7 cellular contexts compared by ENCODE assay signal in the genomic region with DNA sequence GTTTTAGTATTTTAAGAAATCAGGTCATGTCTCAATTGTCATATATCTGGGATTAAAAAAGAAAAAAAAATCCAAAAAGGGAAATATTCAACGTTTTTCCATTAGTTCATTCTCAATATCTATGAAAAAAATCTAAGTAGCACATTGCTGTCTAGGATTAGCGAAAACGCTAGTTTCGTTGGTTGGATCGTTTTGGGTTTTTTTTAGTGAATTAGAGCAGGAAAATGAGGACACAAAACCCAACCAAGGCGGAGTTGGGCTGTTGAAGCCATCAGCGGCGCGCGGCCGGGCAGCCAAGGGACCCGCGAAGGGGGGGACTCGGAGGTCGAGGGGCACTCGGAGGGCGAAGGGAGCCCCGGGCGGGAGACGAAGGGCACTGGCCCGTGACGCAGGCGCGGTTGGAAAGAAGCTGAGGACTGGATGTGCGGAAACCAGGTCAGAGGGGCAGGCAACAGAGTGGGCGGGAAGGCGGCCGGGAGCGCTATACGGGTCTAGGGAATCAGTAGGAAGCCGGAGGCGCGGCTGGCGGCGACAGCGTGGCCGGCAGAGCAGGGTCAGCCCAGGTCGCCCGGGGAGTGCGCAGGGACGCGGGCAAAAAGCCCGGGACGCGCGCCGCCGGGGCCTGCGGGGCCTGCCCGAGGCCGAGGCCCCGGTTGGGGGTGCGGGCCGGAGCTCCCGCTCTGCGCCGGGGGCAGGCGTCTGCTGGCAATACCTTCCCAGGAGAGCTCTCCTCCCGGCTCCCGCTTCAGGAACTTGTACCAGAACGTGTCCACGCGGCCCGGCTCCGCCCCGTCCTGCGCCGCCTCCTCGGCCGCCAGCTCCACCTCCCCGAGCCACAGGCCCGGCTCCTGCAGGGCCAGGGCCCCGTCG. TPM values are rescaled to one million over a fixed set of nuclear protein-coding genes. Genes with fewer than 3 reads are reported as not detected.
DNase-seq lines count a peak whose midpoint lies in the region; ATAC-seq, FAIRE-seq and TF ChIP-seq lines count a peak whose summit lies in the region.

No MANE protein-coding gene starts in this region.

- H3K4me1 Mint-ChIP-seq in astrocyte (ENCODE audit: low read depth, unreplicated experiment) = peaks cover 15% of the 10 kb centered on the region

- H3K79me2 ChIP-seq in astrocyte (ENCODE audit: insufficient read depth, low read length) = no peaks in the 10 kb centered on the region

- peak overlapping the region; percentile 90 for H3K27ac Mint-ChIP-seq in astrocyte (ENCODE audit: unreplicated experiment)

- no peaks in the 10 kb centered on the region for H4K20me1 ChIP-seq in astrocyte (ENCODE audit: insufficient read depth, low read length)

- peak; percentile 51 for DNase-seq in NCI-H1694 (lab: John Stamatoyannopoulos, UW)
- DNase-seq in T-helper 22 cell (ENCODE audit: low read depth) = peak; percentile 29
- peak; percentile 88 for DNase-seq in astrocyte (ENCODE audit: low read depth)
- DNase-seq in hippocampal formation (lab: John Stamatoyannopoulos, UW) = peak; percentile 79 to 87
- DNase-seq in retinal pigment epithelial cell (ENCODE audit: low read depth) = peak; percentile 69

- H3K27me3 Mint-ChIP-seq in astrocyte (ENCODE audit: low read depth, unreplicated experiment) = peaks cover 3% of the 10 kb centered on the region

- H3K4me3 Mint-ChIP-seq in astrocyte (ENCODE audit: unreplicated experiment) = peak overlapping the region; percentile 91

- peaks cover 18% of the 10 kb centered on the region for H3K4me1 ChIP-seq in astrocyte (ENCODE audit: insufficient read depth, low read length)

- H3K4me3 ChIP-seq in astrocyte (ENCODE audit: insufficient read depth, low read depth, low read length) (peak overlapping the region; percentile 60), retinal pigment epithelial cell (ENCODE audit: low read length) (peak overlapping the region; percentile 64)

- no peaks in the 10 kb centered on the region for H3K36me3 ChIP-seq in astrocyte (ENCODE audit: insufficient read depth, low read length)

- no peaks in the 10 kb centered on the region for H3K36me3 Mint-ChIP-seq in astrocyte (ENCODE audit: low read depth, unreplicated experiment)

- H3K9ac ChIP-seq in astrocyte (ENCODE audit: low read length) = peak overlapping the region; percentile 84

- no peaks in the 10 kb centered on the region for H3K9me3 ChIP-seq in astrocyte (ENCODE audit: insufficient read depth, low read depth, low read length)

- TF ChIP-seq CTCF in astrocyte (IDR thresholded peaks at IDR 0.05; ENCODE audit: insufficient read depth, low read depth, low read length) (no peak), retinal pigment epithelial cell (conservative IDR thresholded peaks at IDR 0.05; ENCODE audit: low read depth, low read length) (no peak)

- peak overlapping the region; percentile 88 for H3K27ac ChIP-seq in astrocyte (ENCODE audit: low read depth, low read length)

- peak overlapping the region; percentile 33 for H2AFZ ChIP-seq in astrocyte (ENCODE audit: low read depth, low read length)

- no peaks in the 10 kb centered on the region for H3K27me3 ChIP-seq in astrocyte (ENCODE audit: insufficient read depth, low read length)

- FAIRE-seq in astrocyte (lab: Jason Lieb, UNC) = no peak

- H3K4me2 ChIP-seq in astrocyte (ENCODE audit: low read length) = peak overlapping the region; percentile 81

- H3K9me3 Mint-ChIP-seq in astrocyte (ENCODE audit: unreplicated experiment) = no peaks in the 10 kb centered on the region

- ATAC-seq in GM18499 (IDR thresholded peaks at IDR 0.05; ENCODE audit: insufficient read depth, unreplicated experiment) = peak; percentile 37
- peak; percentile 56 for ATAC-seq in HG02938 (IDR thresholded peaks at IDR 0.05; ENCODE audit: unreplicated experiment)

RNA-seq across cellular contexts. Expression of a gene that starts 0.6 kb away (rescaled TPM):
- 5.2 and 6.2 TPM in 2 replicates for total RNA-seq in astrocyte

Comparison
In these comparisons a context has a peak if more than half of its experiments do, and no peak if none do; other contexts are left out.
1. Peak in every context shown above with its lines: DNase-seq, ATAC-seq, H3K4me3 ChIP-seq and H3K27ac ChIP-seq.
2. DNase-seq: peak in every context shown above with its lines; median percentile 88 in astrocyte; 83 in hippocampal formation; 69 in retinal pigment epithelial cell; 51 in NCI-H1694; 29 in T-helper 22 cell.